1 cellular context compared by ENCODE assay signal in the genomic region with DNA sequence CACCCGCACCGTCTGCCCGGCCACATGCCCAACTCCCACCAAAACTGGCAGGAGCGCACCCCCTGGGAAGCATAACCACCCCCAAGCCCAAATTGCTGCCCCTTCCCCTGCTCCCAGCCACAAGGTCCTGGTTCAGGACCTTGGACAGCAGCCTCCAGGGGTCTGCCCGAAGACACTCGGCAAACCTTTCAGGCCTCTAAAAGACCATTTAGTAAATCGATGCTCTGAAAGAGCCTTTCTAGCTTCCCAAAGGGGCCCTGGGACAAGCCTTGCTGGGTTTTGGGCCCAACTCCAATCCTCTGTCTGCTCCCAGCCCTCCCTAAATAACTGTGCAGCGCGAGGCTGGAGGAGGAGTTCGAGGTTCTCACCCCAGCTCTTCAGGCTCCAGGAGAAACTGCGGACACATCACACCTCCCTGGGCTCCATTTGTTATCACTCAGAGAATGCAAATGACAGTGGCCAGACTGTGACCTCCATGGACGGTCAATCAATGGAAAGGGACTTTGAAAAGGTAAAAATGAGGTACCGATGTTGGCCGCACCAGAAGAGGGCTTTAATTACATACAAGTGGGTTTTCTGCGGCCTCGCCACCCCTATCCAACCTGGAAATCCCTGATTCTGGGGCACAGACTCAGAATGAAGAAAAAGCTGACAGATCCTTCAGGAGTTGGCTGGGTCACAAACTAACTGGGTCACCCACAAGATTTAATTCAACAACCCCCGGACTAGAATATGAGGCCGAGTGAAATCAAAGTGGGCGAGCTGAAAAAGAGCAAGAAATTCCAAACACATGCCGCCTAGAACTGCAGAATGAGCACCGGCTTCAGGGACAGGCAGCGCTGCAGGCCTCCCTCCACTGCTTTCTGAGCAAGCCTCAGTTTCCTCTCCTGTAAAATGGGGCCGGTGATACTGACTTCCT.
TF ChIP-seq lines count a peak whose summit lies in the region.

No MANE protein-coding gene starts in this region.

TF ChIP-seq in HepG2, 621 proteins besides CTCF, POLR2A, EP300 and RAD21 (continued from another document and continues in another):
- TF ChIP-seq, protein P1, sequence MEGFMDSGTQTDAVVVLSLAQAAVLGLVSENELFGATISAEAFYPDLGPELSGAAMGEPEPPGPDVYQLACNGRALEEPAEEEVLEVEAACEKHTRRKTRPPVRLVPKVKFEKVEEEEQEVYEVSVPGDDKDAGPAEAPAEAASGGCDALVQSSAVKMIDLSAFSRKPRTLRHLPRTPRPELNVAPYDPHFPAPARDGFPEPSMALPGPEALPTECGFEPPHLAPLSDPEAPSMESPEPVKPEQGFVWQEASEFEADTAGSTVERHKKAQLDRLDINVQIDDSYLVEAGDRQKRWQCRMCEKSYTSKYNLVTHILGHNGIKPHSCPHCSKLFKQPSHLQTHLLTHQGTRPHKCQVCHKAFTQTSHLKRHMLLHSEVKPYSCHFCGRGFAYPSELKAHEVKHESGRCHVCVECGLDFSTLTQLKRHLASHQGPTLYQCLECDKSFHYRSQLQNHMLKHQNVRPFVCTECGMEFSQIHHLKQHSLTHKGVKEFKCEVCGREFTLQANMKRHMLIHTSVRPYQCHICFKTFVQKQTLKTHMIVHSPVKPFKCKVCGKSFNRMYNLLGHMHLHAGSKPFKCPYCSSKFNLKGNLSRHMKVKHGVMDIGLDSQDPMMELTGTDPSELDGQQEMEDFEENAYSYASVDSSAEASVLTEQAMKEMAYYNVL (CRISPR knock-in tag; IDR thresholded peaks at IDR 0.05; ENCODE audit: borderline replicate concordance): no peak
- TF ChIP-seq ZNF615 (CRISPR knock-in tag; IDR thresholded peaks at IDR 0.05; ENCODE audit: borderline replicate concordance) (peak; percentile 41; the same call in 1 of the 2 replicates), MAZ (IDR thresholded peaks at IDR 0.05; ENCODE audit: borderline replicate concordance, low read depth, low read length) (no peak), MAZ (CRISPR knock-in tag; IDR thresholded peaks at IDR 0.05; ENCODE audit: low read depth) (no peak), ZNF101 (CRISPR knock-in tag; IDR thresholded peaks at IDR 0.05; ENCODE audit: borderline replicate concordance, low read depth) (no peak), ZBTB42 (CRISPR knock-in tag; IDR thresholded peaks at IDR 0.05) (no peak), PRPF4 (IDR thresholded peaks at IDR 0.05; ENCODE audit: low read depth, low read length, poor library complexity, severe bottlenecking) (no peak), POGZ (CRISPR knock-in tag; IDR thresholded peaks at IDR 0.05) (no peak), ZBTB20 (CRISPR knock-in tag; IDR thresholded peaks at IDR 0.05; ENCODE audit: borderline replicate concordance, low read depth) (peak; percentile 48; the same call in 1 of the 2 replicates), JUND (CRISPR knock-in tag; IDR thresholded peaks at IDR 0.05) (no peak), MEF2D (CRISPR knock-in tag; IDR thresholded peaks at IDR 0.05) (no peak), KLF6 (CRISPR knock-in tag; IDR thresholded peaks at IDR 0.05) (peak; percentile 94), SRSF1 (optimal IDR thresholded peaks at IDR 0.05; ENCODE audit: low read depth, low read length) (no peak), YEATS2 (CRISPR knock-in tag; IDR thresholded peaks at IDR 0.05; ENCODE audit: borderline replicate concordance) (no peak), RXRA (CRISPR knock-in tag; IDR thresholded peaks at IDR 0.05) (no peak; the same call in 1 of the 2 replicates), KDM1A (CRISPR knock-in tag; IDR thresholded peaks at IDR 0.05) (no peak), FOXA3 (CRISPR knock-in tag; IDR thresholded peaks at IDR 0.05) (no peak), CBFB (CRISPR knock-in tag; IDR thresholded peaks at IDR 0.05) (no peak), KMT2A (CRISPR knock-in tag; IDR thresholded peaks at IDR 0.05) (no peak), TBX3 (IDR thresholded peaks at IDR 0.05; ENCODE audit: borderline replicate concordance) (no peak), ZFAT (CRISPR knock-in tag; conservative IDR thresholded peaks at IDR 0.05) (no peak)
- TF ChIP-seq, protein P2, sequence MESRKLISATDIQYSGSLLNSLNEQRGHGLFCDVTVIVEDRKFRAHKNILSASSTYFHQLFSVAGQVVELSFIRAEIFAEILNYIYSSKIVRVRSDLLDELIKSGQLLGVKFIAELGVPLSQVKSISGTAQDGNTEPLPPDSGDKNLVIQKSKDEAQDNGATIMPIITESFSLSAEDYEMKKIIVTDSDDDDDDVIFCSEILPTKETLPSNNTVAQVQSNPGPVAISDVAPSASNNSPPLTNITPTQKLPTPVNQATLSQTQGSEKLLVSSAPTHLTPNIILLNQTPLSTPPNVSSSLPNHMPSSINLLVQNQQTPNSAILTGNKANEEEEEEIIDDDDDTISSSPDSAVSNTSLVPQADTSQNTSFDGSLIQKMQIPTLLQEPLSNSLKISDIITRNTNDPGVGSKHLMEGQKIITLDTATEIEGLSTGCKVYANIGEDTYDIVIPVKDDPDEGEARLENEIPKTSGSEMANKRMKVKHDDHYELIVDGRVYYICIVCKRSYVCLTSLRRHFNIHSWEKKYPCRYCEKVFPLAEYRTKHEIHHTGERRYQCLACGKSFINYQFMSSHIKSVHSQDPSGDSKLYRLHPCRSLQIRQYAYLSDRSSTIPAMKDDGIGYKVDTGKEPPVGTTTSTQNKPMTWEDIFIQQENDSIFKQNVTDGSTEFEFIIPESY (CRISPR knock-in tag; IDR thresholded peaks at IDR 0.05): no peak
- TF ChIP-seq, protein P3, sequence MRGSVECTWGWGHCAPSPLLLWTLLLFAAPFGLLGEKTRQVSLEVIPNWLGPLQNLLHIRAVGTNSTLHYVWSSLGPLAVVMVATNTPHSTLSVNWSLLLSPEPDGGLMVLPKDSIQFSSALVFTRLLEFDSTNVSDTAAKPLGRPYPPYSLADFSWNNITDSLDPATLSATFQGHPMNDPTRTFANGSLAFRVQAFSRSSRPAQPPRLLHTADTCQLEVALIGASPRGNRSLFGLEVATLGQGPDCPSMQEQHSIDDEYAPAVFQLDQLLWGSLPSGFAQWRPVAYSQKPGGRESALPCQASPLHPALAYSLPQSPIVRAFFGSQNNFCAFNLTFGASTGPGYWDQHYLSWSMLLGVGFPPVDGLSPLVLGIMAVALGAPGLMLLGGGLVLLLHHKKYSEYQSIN (CRISPR knock-in tag; IDR thresholded peaks at IDR 0.05; ENCODE audit: borderline replicate concordance): no peak
- TF ChIP-seq, protein P4, sequence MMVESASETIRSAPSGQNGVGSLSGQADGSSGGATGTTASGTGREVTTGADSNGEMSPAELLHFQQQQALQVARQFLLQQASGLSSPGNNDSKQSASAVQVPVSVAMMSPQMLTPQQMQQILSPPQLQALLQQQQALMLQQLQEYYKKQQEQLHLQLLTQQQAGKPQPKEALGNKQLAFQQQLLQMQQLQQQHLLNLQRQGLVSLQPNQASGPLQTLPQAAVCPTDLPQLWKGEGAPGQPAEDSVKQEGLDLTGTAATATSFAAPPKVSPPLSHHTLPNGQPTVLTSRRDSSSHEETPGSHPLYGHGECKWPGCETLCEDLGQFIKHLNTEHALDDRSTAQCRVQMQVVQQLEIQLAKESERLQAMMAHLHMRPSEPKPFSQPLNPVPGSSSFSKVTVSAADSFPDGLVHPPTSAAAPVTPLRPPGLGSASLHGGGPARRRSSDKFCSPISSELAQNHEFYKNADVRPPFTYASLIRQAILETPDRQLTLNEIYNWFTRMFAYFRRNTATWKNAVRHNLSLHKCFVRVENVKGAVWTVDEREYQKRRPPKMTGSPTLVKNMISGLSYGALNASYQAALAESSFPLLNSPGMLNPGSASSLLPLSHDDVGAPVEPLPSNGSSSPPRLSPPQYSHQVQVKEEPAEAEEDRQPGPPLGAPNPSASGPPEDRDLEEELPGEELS (CRISPR knock-in tag; IDR thresholded peaks at IDR 0.05): 0 out of 2 replicates have a peak, but pooled peaks have one; percentile 21
- TF ChIP-seq, protein P5, sequence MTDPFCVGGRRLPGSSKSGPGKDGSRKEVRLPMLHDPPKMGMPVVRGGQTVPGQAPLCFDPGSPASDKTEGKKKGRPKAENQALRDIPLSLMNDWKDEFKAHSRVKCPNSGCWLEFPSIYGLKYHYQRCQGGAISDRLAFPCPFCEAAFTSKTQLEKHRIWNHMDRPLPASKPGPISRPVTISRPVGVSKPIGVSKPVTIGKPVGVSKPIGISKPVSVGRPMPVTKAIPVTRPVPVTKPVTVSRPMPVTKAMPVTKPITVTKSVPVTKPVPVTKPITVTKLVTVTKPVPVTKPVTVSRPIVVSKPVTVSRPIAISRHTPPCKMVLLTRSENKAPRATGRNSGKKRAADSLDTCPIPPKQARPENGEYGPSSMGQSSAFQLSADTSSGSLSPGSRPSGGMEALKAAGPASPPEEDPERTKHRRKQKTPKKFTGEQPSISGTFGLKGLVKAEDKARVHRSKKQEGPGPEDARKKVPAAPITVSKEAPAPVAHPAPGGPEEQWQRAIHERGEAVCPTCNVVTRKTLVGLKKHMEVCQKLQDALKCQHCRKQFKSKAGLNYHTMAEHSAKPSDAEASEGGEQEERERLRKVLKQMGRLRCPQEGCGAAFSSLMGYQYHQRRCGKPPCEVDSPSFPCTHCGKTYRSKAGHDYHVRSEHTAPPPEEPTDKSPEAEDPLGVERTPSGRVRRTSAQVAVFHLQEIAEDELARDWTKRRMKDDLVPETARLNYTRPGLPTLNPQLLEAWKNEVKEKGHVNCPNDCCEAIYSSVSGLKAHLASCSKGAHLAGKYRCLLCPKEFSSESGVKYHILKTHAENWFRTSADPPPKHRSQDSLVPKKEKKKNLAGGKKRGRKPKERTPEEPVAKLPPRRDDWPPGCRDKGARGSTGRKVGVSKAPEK (CRISPR knock-in tag; IDR thresholded peaks at IDR 0.05; ENCODE audit: borderline replicate concordance): no peak
- TF ChIP-seq, protein P6, sequence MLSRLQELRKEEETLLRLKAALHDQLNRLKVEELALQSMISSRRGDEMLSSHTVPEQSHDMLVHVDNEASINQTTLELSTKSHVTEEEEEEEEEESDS (CRISPR knock-in tag; IDR thresholded peaks at IDR 0.05; ENCODE audit: borderline replicate concordance): no peak
- TF ChIP-seq, protein P7, sequence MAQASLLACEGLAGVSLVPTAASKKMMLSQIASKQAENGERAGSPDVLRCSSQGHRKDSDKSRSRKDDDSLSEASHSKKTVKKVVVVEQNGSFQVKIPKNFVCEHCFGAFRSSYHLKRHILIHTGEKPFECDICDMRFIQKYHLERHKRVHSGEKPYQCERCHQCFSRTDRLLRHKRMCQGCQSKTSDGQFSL (CRISPR knock-in tag; IDR thresholded peaks at IDR 0.05): no peak
- TF ChIP-seq, protein P8, sequence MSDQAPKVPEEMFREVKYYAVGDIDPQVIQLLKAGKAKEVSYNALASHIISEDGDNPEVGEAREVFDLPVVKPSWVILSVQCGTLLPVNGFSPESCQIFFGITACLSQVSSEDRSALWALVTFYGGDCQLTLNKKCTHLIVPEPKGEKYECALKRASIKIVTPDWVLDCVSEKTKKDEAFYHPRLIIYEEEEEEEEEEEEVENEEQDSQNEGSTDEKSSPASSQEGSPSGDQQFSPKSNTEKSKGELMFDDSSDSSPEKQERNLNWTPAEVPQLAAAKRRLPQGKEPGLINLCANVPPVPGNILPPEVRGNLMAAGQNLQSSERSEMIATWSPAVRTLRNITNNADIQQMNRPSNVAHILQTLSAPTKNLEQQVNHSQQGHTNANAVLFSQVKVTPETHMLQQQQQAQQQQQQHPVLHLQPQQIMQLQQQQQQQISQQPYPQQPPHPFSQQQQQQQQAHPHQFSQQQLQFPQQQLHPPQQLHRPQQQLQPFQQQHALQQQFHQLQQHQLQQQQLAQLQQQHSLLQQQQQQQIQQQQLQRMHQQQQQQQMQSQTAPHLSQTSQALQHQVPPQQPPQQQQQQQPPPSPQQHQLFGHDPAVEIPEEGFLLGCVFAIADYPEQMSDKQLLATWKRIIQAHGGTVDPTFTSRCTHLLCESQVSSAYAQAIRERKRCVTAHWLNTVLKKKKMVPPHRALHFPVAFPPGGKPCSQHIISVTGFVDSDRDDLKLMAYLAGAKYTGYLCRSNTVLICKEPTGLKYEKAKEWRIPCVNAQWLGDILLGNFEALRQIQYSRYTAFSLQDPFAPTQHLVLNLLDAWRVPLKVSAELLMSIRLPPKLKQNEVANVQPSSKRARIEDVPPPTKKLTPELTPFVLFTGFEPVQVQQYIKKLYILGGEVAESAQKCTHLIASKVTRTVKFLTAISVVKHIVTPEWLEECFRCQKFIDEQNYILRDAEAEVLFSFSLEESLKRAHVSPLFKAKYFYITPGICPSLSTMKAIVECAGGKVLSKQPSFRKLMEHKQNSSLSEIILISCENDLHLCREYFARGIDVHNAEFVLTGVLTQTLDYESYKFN (CRISPR knock-in tag; conservative IDR thresholded peaks at IDR 0.05): no peak
- TF ChIP-seq, protein P9, sequence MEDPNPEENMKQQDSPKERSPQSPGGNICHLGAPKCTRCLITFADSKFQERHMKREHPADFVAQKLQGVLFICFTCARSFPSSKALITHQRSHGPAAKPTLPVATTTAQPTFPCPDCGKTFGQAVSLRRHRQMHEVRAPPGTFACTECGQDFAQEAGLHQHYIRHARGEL (CRISPR knock-in tag; IDR thresholded peaks at IDR 0.05): no peak
- TF ChIP-seq, protein P10, sequence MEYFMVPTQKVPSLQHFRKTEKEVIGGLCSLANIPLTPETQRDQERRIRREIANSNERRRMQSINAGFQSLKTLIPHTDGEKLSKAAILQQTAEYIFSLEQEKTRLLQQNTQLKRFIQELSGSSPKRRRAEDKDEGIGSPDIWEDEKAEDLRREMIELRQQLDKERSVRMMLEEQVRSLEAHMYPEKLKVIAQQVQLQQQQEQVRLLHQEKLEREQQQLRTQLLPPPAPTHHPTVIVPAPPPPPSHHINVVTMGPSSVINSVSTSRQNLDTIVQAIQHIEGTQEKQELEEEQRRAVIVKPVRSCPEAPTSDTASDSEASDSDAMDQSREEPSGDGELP (IDR thresholded peaks at IDR 0.05; ENCODE audit: borderline replicate concordance, low read depth): no peak
- TF ChIP-seq, protein P11, sequence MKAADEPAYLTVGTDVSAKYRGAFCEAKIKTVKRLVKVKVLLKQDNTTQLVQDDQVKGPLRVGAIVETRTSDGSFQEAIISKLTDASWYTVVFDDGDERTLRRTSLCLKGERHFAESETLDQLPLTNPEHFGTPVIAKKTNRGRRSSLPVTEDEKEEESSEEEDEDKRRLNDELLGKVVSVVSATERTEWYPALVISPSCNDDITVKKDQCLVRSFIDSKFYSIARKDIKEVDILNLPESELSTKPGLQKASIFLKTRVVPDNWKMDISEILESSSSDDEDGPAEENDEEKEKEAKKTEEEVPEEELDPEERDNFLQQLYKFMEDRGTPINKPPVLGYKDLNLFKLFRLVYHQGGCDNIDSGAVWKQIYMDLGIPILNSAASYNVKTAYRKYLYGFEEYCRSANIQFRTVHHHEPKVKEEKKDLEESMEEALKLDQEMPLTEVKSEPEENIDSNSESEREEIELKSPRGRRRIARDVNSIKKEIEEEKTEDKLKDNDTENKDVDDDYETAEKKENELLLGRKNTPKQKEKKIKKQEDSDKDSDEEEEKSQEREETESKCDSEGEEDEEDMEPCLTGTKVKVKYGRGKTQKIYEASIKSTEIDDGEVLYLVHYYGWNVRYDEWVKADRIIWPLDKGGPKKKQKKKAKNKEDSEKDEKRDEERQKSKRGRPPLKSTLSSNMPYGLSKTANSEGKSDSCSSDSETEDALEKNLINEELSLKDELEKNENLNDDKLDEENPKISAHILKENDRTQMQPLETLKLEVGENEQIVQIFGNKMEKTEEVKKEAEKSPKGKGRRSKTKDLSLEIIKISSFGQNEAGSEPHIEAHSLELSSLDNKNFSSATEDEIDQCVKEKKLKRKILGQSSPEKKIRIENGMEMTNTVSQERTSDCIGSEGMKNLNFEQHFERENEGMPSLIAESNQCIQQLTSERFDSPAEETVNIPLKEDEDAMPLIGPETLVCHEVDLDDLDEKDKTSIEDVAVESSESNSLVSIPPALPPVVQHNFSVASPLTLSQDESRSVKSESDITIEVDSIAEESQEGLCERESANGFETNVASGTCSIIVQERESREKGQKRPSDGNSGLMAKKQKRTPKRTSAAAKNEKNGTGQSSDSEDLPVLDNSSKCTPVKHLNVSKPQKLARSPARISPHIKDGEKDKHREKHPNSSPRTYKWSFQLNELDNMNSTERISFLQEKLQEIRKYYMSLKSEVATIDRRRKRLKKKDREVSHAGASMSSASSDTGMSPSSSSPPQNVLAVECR (CRISPR knock-in tag; IDR thresholded peaks at IDR 0.05; ENCODE audit: borderline replicate concordance): no peak
